ENCODE assay signal across 15 cellular contexts in genomic region chr16:68216240-68216639, GRCh38. TPM values are rescaled to one million over a fixed set of nuclear protein-coding genes. Genes with fewer than 3 reads are reported as not detected.
DNase-seq lines count a peak whose midpoint lies in the region; ATAC-seq and TF ChIP-seq lines count a peak whose summit lies in the region.
"Had no signal": no experiment of that assay in that cellular context is flagged by ENCODE, and none has a peak within 500 bp of the region (broad histone marks: within the 10 kb centered on the region; RNA-seq: fewer than 3 reads in every experiment).

No MANE protein-coding gene starts in this region.

- no peak overlapping the region for H3K4me3 Mint-ChIP-seq in activated T-cell treated with anti-CD3 and anti-CD28 coated beads, Interleukin-2, amount 50 U/mL, for 24 hours
- no peak overlapping the region for H3K4me3 Mint-ChIP-seq in CD8-positive, alpha-beta memory T cell
- H3K4me3 Mint-ChIP-seq in activated naive CD8-positive, alpha-beta T cell treated with anti-CD3 and anti-CD28 coated beads, Interleukin-2, amount 50 U/mL, for 24 hours: no peak overlapping the region
- no peak overlapping the region for H3K4me3 Mint-ChIP-seq in nephron progenitor cell

- TF ChIP-seq POLR2A in tibial nerve (IDR thresholded peaks at IDR 0.05): no peak

- H3K9me3 Mint-ChIP-seq in activated T-cell treated with anti-CD3 and anti-CD28 coated beads, Interleukin-2, amount 50 U/mL, for 24 hours: no peaks in the 10 kb centered on the region
- no peaks in the 10 kb centered on the region for H3K9me3 Mint-ChIP-seq in CD8-positive, alpha-beta memory T cell
- no peaks in the 10 kb centered on the region for H3K9me3 Mint-ChIP-seq in activated naive CD8-positive, alpha-beta T cell treated with anti-CD3 and anti-CD28 coated beads, Interleukin-2, amount 50 U/mL, for 24 hours
- no peaks in the 10 kb centered on the region for H3K9me3 Mint-ChIP-seq in nephron progenitor cell

- no peak for ATAC-seq in activated naive CD8-positive, alpha-beta T cell treated with anti-CD3 and anti-CD28 coated beads, Interleukin-2, amount 50 U/mL, for 24 hours

- peaks cover 54% of the 10 kb centered on the region for H3K36me3 Mint-ChIP-seq in activated T-cell treated with anti-CD3 and anti-CD28 coated beads, Interleukin-2, amount 50 U/mL, for 24 hours (ENCODE audit: low read depth)
- peaks cover 0 to 52% (median 7%) of the 10 kb centered on the region in 3 donors for H3K36me3 Mint-ChIP-seq in CD8-positive, alpha-beta memory T cell
- H3K36me3 Mint-ChIP-seq in activated naive CD8-positive, alpha-beta T cell treated with anti-CD3 and anti-CD28 coated beads, Interleukin-2, amount 50 U/mL, for 24 hours (ENCODE audit: low read depth): peaks cover 19% of the 10 kb centered on the region
- H3K36me3 Mint-ChIP-seq in nephron progenitor cell (ENCODE audit: low read depth): peaks cover 43% of the 10 kb centered on the region

- no peak for DNase-seq in activated T-cell treated with anti-CD3 and anti-CD28 coated beads, Interleukin-2, amount 50 U/mL, for 24 hours
- DNase-seq in activated T-cell treated with anti-CD3 and anti-CD28 coated beads, Interleukin-2, amount 50 U/mL, for 1 hour: no peak
- no peak for DNase-seq in CD8-positive, alpha-beta memory T cell
- DNase-seq in activated naive CD8-positive, alpha-beta T cell treated with anti-CD3 and anti-CD28 coated beads, Interleukin-2, amount 50 U/mL, for 24 hours: no peak
- DNase-seq in nephron progenitor cell (no peak), T1000 (lab: John Stamatoyannopoulos, UW) (no peak), tibial nerve (ENCODE audit: low spot score in 2 of 2) (no peak), medulla oblongata (ENCODE audit: extremely low spot score) (no peak)
- DNase-seq: C1 segment of cervical spinal cord, KG1, NCI-H1092, NCI-H1694, NCI-H345, NCI-H526 treated with DMSO at 0.1 percent for 48 hours, PC-9 had no signal

- CTCF ChIA-PET in CD8-positive, alpha-beta memory T cell (lab: Charles Lee): interaction anchor here (0.9 to 1.9 kb wide), 2 partner anchors 14 to 123 kb away, joined by 3 to 5 read pairs; no protein-coding TSS in a partner anchor

- peaks cover 5% of the 10 kb centered on the region for H3K36me3 ChIP-seq in CD8-positive, alpha-beta memory T cell (ENCODE audit: insufficient read depth, low read length)
- peaks cover 0 to 5% (median 0%) of the 10 kb centered on the region in 3 donors for H3K36me3 ChIP-seq in tibial nerve

- no peaks in the 10 kb centered on the region for H3K27me3 Mint-ChIP-seq in activated T-cell treated with anti-CD3 and anti-CD28 coated beads, Interleukin-2, amount 50 U/mL, for 24 hours
- no peaks in the 10 kb centered on the region for H3K27me3 Mint-ChIP-seq in CD8-positive, alpha-beta memory T cell
- H3K27me3 Mint-ChIP-seq in activated naive CD8-positive, alpha-beta T cell treated with anti-CD3 and anti-CD28 coated beads, Interleukin-2, amount 50 U/mL, for 24 hours: no peaks in the 10 kb centered on the region
- H3K27me3 Mint-ChIP-seq in nephron progenitor cell (ENCODE audit: low read depth, poor library complexity): no peaks in the 10 kb centered on the region

- no peak for TF ChIP-seq CTCF in nephron progenitor cell (IDR thresholded peaks at IDR 0.05)
- TF ChIP-seq CTCF in tibial nerve (IDR thresholded peaks at IDR 0.05): no peak

- no peak for TF ChIP-seq EP300 in tibial nerve (IDR thresholded peaks at IDR 0.05)

- no peaks in the 10 kb centered on the region for H3K27me3 ChIP-seq in CD8-positive, alpha-beta memory T cell (ENCODE audit: insufficient read depth, low read length, poor library complexity, severe bottlenecking)
- no peaks in the 10 kb centered on the region for H3K27me3 ChIP-seq in tibial nerve

- WGBS in tibial nerve, 2 donors: 77 to 83% methylated on average over 3 of the region's 3 CpGs

- H3K4me1 Mint-ChIP-seq in activated T-cell treated with anti-CD3 and anti-CD28 coated beads, Interleukin-2, amount 50 U/mL, for 24 hours (ENCODE audit: low read depth): peaks cover 32% of the 10 kb centered on the region
- H3K4me1 Mint-ChIP-seq in CD8-positive, alpha-beta memory T cell: peaks cover 31 to 37% (median 32%) of the 10 kb centered on the region in 3 donors
- peaks cover 20% of the 10 kb centered on the region for H3K4me1 Mint-ChIP-seq in activated naive CD8-positive, alpha-beta T cell treated with anti-CD3 and anti-CD28 coated beads, Interleukin-2, amount 50 U/mL, for 24 hours
- H3K4me1 Mint-ChIP-seq in nephron progenitor cell: peaks cover 6% of the 10 kb centered on the region

- H3K4me3 ChIP-seq in CD8-positive, alpha-beta memory T cell (ENCODE audit: low read length): no peak overlapping the region
- H3K4me3 ChIP-seq in tibial nerve: no peak overlapping the region
- H3K4me3 ChIP-seq: PC-9 had no signal

- H3K27ac Mint-ChIP-seq in activated T-cell treated with anti-CD3 and anti-CD28 coated beads, Interleukin-2, amount 50 U/mL, for 24 hours: peak overlapping the region; percentile 70
- peak overlapping the region; percentile 12 to 76 (median 58) for H3K27ac Mint-ChIP-seq in CD8-positive, alpha-beta memory T cell
- H3K27ac Mint-ChIP-seq in activated naive CD8-positive, alpha-beta T cell treated with anti-CD3 and anti-CD28 coated beads, Interleukin-2, amount 50 U/mL, for 24 hours: peak overlapping the region; percentile 64
- H3K27ac Mint-ChIP-seq in nephron progenitor cell: peak overlapping the region; percentile 49

- POLR2A ChIA-PET in CD8-positive, alpha-beta memory T cell (lab: Charles Lee): interaction anchor here (0.6 kb wide), 1 partner anchor 110 kb away, joined by 3 read pairs; no protein-coding TSS in a partner anchor

- H3K4me1 ChIP-seq in CD8-positive, alpha-beta memory T cell (ENCODE audit: insufficient read depth, low read length): peaks cover 7% of the 10 kb centered on the region
- H3K4me1 ChIP-seq in tibial nerve: peaks cover 0 to 25% (median 0%) of the 10 kb centered on the region in 4 donors

- H3K27ac ChIP-seq in CD8-positive, alpha-beta memory T cell (ENCODE audit: low read depth, low read length): no peak overlapping the region
- no peak overlapping the region for H3K27ac ChIP-seq in tibial nerve
- H3K27ac ChIP-seq: PC-9 had no signal

- H3K9me3 ChIP-seq in CD8-positive, alpha-beta memory T cell (ENCODE audit: low read length): no peaks in the 10 kb centered on the region
- no peaks in the 10 kb centered on the region for H3K9me3 ChIP-seq in tibial nerve

RNA-seq across cellular contexts. Expression of gene ESRP2, which starts 19.7 kb away (rescaled TPM):
- under 1 TPM; 0.11 to 0.27 TPM for total RNA-seq in CD8-positive, alpha-beta memory T cell
- 0.32 TPM for polyA plus RNA-seq in CD8-positive, alpha-beta memory T cell
- 1 to 10 TPM in 2 of 4 donors, under 1 TPM in 2; 0.42 to 2.4 (median 1.2) TPM for total RNA-seq in tibial nerve

RNA-seq across cellular contexts. Expression of gene PLA2G15, which starts 28.9 kb away (rescaled TPM):
- total RNA-seq in CD8-positive, alpha-beta memory T cell: 1 to 10 TPM; 9.0 to 9.4 TPM
- polyA plus RNA-seq in CD8-positive, alpha-beta memory T cell: 11.0 TPM
- total RNA-seq in tibial nerve: 10 to 100 TPM; 26.0 to 51.3 (median 30.2) TPM

RNA-seq across cellular contexts. Expression of gene SLC7A6, which starts 48.1 kb away (rescaled TPM):
- 10 to 100 TPM; 91.2 to 94.9 TPM for total RNA-seq in CD8-positive, alpha-beta memory T cell
- polyA plus RNA-seq in CD8-positive, alpha-beta memory T cell: 18.7 TPM
- total RNA-seq in tibial nerve: 100 to 1,000 TPM; 129 to 202 (median 181) TPM
